ENCODE assay signal across 10 cellular contexts in genomic region chr3:151383956-151384355, GRCh38.
DNase-seq lines count a peak whose midpoint lies in the region; ATAC-seq and TF ChIP-seq lines count a peak whose summit lies in the region.
"Had no signal": no experiment of that assay in that cellular context is flagged by ENCODE, and none has a peak within 500 bp of the region (broad histone marks: within the 10 kb centered on the region; RNA-seq: fewer than 3 reads in every experiment).

No MANE protein-coding gene starts in this region.

- peak; percentile 47 for DNase-seq in fibroblast of mammary gland (ENCODE audit: low read depth)
- no peak for DNase-seq in D341Med (ENCODE audit: low spot score)
- no peak for DNase-seq in retina
- no peak for DNase-seq in NK-92 treated with Interleukin-12 subunit alpha and Interleukin-12 subunit beta, amount 100 ng/mL, for 24 hours (lab: John Stamatoyannopoulos, UW)
- DNase-seq: CD8-positive, alpha-beta T cell; nephron progenitor cell had no signal

- no peaks in the 10 kb centered on the region for H3K27me3 ChIP-seq in BLaER1 treated with 17β-estradiol and CSF1 and Interleukin-3, amounts not matched to agents 10 nM and 100 nM

- no peaks in the 10 kb centered on the region; a peak in 1 of 22 replicates for H3K9me3 ChIP-seq in BLaER1 treated with 17β-estradiol and CSF1 and Interleukin-3, amounts not matched to agents 10 nM and 100 nM (replicated peaks in 1 of 11)

- H3K4me3 ChIP-seq in BLaER1 treated with 17β-estradiol and CSF1 and Interleukin-3, amounts not matched to agents 10 nM and 100 nM = peak overlapping the region in 5 of 10 experiments; percentile 39 to 55 (median 43); a peak in 7 of 20 replicates
- H3K4me3 ChIP-seq in fibroblast of mammary gland (ENCODE audit: control insufficient read depth, low read depth, low read length) = no peak overlapping the region

- peaks cover 0 to 14% (median 0%) of the 10 kb centered on the region in 11 experiments; a peak in 4 of 22 replicates for H3K36me3 ChIP-seq in BLaER1 treated with 17β-estradiol and CSF1 and Interleukin-3, amounts not matched to agents 10 nM and 100 nM

- peaks cover 34 to 96% (median 60%) of the 10 kb centered on the region in 10 experiments for H3K4me1 ChIP-seq in BLaER1 treated with 17β-estradiol and CSF1 and Interleukin-3, amounts not matched to agents 10 nM and 100 nM

- ATAC-seq in GM19438 (IDR thresholded peaks at IDR 0.05; ENCODE audit: low read depth, unreplicated experiment) (peak; percentile 35), HG03135 (IDR thresholded peaks at IDR 0.05; ENCODE audit: unreplicated experiment) (peak; percentile 60), GM19023 (IDR thresholded peaks at IDR 0.05; ENCODE audit: unreplicated experiment) (no peak)
- ATAC-seq: CD8-positive, alpha-beta T cell had no signal

- no peaks in the 10 kb centered on the region for H4K20me1 ChIP-seq in BLaER1 treated with 17β-estradiol and CSF1 and Interleukin-3, amounts not matched to agents 10 nM and 100 nM

- TF ChIP-seq CTCF in fibroblast of mammary gland (conservative IDR thresholded peaks at IDR 0.05; ENCODE audit: control insufficient read depth, insufficient read depth, low read depth, low read length) = no peak

- peak overlapping the region; percentile 44 to 93 (median 66); a peak in 21 of 22 replicates for H3K4me2 ChIP-seq in BLaER1 treated with 17β-estradiol and CSF1 and Interleukin-3, amounts not matched to agents 10 nM and 100 nM

- peak overlapping the region in 4 of 11 experiments; percentile 64 to 73 (median 68); a peak in 8 of 22 replicates for H3K9ac ChIP-seq in BLaER1 treated with 17β-estradiol and CSF1 and Interleukin-3, amounts not matched to agents 10 nM and 100 nM

- peak overlapping the region in 9 of 11 experiments; percentile 23 to 85 (median 61); a peak in 15 of 22 replicates for H3K27ac ChIP-seq in BLaER1 treated with 17β-estradiol and CSF1 and Interleukin-3, amounts not matched to agents 10 nM and 100 nM
